8 cellular contexts compared by ENCODE assay signal in genomic region chr9:113221003-113221799, GRCh38. TPM values are rescaled to one million over a fixed set of nuclear protein-coding genes. Genes with fewer than 3 reads are reported as not detected.
DNase-seq lines count a peak whose midpoint lies in the region; ATAC-seq, FAIRE-seq and TF ChIP-seq lines count a peak whose summit lies in the region.

FKBP15 (minus strand) TSS chr9:113221277; CDS start chr9:113221243, 34 bp downstream.
SLC31A1 (plus strand) TSS chr9:113221544; CDS start chr9:113256149, 34,605 bp downstream.

- ATAC-seq in HG02852 (IDR thresholded peaks at IDR 0.05; ENCODE audit: unreplicated experiment) (peak; percentile 83), left cardiac atrium (peak; percentile 100)

- peak within 1 kb of the TSS; percentile 89 for H3K4me3 Mint-ChIP-seq in progenitor cell of endocrine pancreas (ENCODE audit: low read depth)

- DNase-seq in GM12892 (ENCODE audit: insufficient read length) (peak; percentile 79), NCI-H146 (lab: John Stamatoyannopoulos, UW) (peak; percentile 94), T-helper 1 cell (peak; percentile 93 to 98 (median 95)), amniotic stem cell (lab: John Stamatoyannopoulos, UW) (peak; percentile 95), left cardiac atrium (peak; percentile 98), progenitor cell of endocrine pancreas (ENCODE audit: low spot score, unreplicated experiment) (peak; percentile 96), ureter (ENCODE audit: low spot score) (peak; percentile 99)

- H3K27me3 Mint-ChIP-seq in progenitor cell of endocrine pancreas: no peaks in the 10 kb centered on the region

- TF ChIP-seq POLR2A in GM12892 (IDR thresholded peaks at IDR 0.05; ENCODE audit: low read depth, low read length): peak; percentile 74

- H3K36me3 Mint-ChIP-seq in progenitor cell of endocrine pancreas (ENCODE audit: insufficient read depth): no peaks in the 10 kb centered on the region

- FAIRE-seq in GM12892 (lab: Jason Lieb, UNC): peak; percentile 95

- peaks cover 38% of the 10 kb centered on the region for H3K4me1 Mint-ChIP-seq in progenitor cell of endocrine pancreas (ENCODE audit: low read depth)

- intact Hi-C loops in left cardiac atrium (cut with DNase I): no loop called here

- TF ChIP-seq CTCF in progenitor cell of endocrine pancreas (IDR thresholded peaks at IDR 0.05; ENCODE audit: unreplicated experiment): no peak

- H3K9me3 Mint-ChIP-seq in progenitor cell of endocrine pancreas (ENCODE audit: low read depth): no peaks in the 10 kb centered on the region

- peak within 1 kb of the TSS; percentile 95 for H3K27ac Mint-ChIP-seq in progenitor cell of endocrine pancreas

RNA-seq across cellular contexts. Expression of gene FKBP15, which starts in this region (rescaled TPM):
- polyA plus RNA-seq in GM12892 (2012; ENCODE audit: missing spikeins): 20.4 TPM
- total RNA-seq in left cardiac atrium (10 to 100 TPM; 19.5 to 20.4 TPM), progenitor cell of endocrine pancreas (26.9 and 29.3 TPM in 2 replicates), ureter (43.9 TPM)

RNA-seq across cellular contexts. Expression of gene SLC31A1, which starts in this region (rescaled TPM):
- polyA plus RNA-seq in GM12892 (2012; ENCODE audit: missing spikeins): 13.5 TPM
- total RNA-seq in left cardiac atrium (10 to 100 TPM; 13.8 to 23.4 TPM), progenitor cell of endocrine pancreas (28.2 and 28.5 TPM in 2 replicates), ureter (26.3 TPM)

Comparison
In these comparisons a context has a peak if more than half of its experiments do, and no peak if none do; other contexts are left out.
1. Peak in every context shown above with its lines: DNase-seq and ATAC-seq.